25 cellular contexts compared by ENCODE assay signal in the genomic region with DNA sequence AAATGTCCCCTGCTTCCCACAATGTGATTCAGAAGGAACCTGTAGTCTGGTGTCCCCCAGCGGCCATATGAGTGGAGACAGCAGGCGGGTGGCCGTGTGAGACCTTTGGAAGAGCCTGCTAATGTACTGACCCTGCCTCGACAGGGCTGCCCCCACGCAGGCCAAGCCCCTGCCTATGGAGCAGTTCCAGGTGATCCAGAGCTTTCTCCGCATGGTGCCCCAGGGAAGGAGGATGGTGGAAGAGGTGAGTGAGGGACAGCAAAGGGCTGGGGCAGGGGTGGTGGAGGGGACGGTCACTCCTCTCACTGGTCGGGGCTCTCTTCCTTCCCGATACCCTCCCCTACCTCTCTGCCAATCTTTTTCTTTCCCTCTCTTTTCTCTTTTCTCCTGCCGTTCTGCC.
"Had no signal": no experiment of that assay in that cellular context is flagged by ENCODE, and none has a peak within 500 bp of the region (broad histone marks: within the 10 kb centered on the region; RNA-seq: fewer than 3 reads in every experiment).

No MANE protein-coding gene starts in this region.

- H2AFZ ChIP-seq: hepatocyte had no signal

- H3K79me2 ChIP-seq: hepatocyte had no signal

- H3K27me3 ChIP-seq: hepatocyte, neutrophil, ovary, right atrium auricular region, tibial nerve, uterus had no signal

- DNase-seq: islet precursor cell; left ventricle myocardium inferior; mesendoderm; naive B cell; natural killer cell; occipital lobe; ovary; stimulated activated CD4-positive, alpha-beta T cell treated with anti-CD3 and anti-CD28 coated beads, Interleukin-12 subunit alpha, Interleukin-12 subunit beta, amount 100 ng/mL, for 4 hours; stimulated activated CD4-positive, alpha-beta T cell treated with anti-CD3 and anti-CD28 coated beads, Interleukin-15, amount 100 ng/mL, for 24 hours; stimulated activated CD4-positive, alpha-beta T cell treated with anti-CD3 and anti-CD28 coated beads, Interleukin-2, amount 100 ng/mL, for 24 hours; stimulated activated CD4-positive, alpha-beta T cell treated with anti-CD3 and anti-CD28 coated beads, Interleukin-4, amount 100 ng/mL, for 1 hour; stimulated activated naive CD4-positive, alpha-beta T cell; substantia nigra; uterus had no signal

- H3K27ac Mint-ChIP-seq: natural killer cell; progenitor cell of endocrine pancreas; stimulated activated naive CD8-positive, alpha-beta T cell treated with anti-CD3 and anti-CD28 coated beads, Interleukin-15, Interleukin-2, amounts not matched to agents 100 ng/mL and 50 ng/mL, for 24 hours; type B pancreatic cell had no signal

- H3K4me1 ChIP-seq: left ventricle myocardium inferior, right atrium auricular region, uterus had no signal

- H3K4me2 ChIP-seq: hepatocyte had no signal

- H3K9me3 ChIP-seq: left ventricle myocardium inferior, neutrophil, ovary, right atrium auricular region, tibial nerve, uterus had no signal

- H3K27ac ChIP-seq: hepatocyte, left ventricle myocardium inferior, neutrophil, ovary, right atrium auricular region, skin epidermis, tibial nerve, uterus had no signal

- H3K4me3 Mint-ChIP-seq: mesothelial cell of epicardium; naive B cell; natural killer cell; stimulated activated naive CD8-positive, alpha-beta T cell treated with anti-CD3 and anti-CD28 coated beads, Interleukin-15, Interleukin-2, amounts not matched to agents 100 ng/mL and 50 ng/mL, for 24 hours; type B pancreatic cell had no signal

- H3K4me1 Mint-ChIP-seq: mesothelial cell of epicardium, natural killer cell had no signal

- H3K9me3 Mint-ChIP-seq: mesothelial cell of epicardium; naive B cell; natural killer cell; stimulated activated naive CD8-positive, alpha-beta T cell treated with anti-CD3 and anti-CD28 coated beads, Interleukin-15, Interleukin-2, amounts not matched to agents 100 ng/mL and 50 ng/mL, for 24 hours; type B pancreatic cell had no signal

- H3K36me3 ChIP-seq: neutrophil, ovary, uterus had no signal

- ATAC-seq: natural killer cell, sciatic nerve had no signal

- H3K36me3 Mint-ChIP-seq: mesothelial cell of epicardium, naive B cell, natural killer cell, type B pancreatic cell had no signal

- H3K4me3 ChIP-seq: hepatocyte, left ventricle myocardium inferior, lung, ovary, right atrium auricular region, skin epidermis, tibial nerve, uterus had no signal

- H3K27me3 Mint-ChIP-seq: naive B cell; stimulated activated naive CD8-positive, alpha-beta T cell treated with anti-CD3 and anti-CD28 coated beads, Interleukin-15, Interleukin-2, amounts not matched to agents 100 ng/mL and 50 ng/mL, for 24 hours had no signal
